ENCODE assay signal across 8 cellular contexts in genomic region chr2:23563673-23564617, GRCh38.
DNase-seq lines count a peak whose midpoint lies in the region; ATAC-seq and TF ChIP-seq lines count a peak whose summit lies in the region.

No MANE protein-coding gene starts in this region.

- no peak overlapping the region for H2AFZ ChIP-seq in hepatocyte

- intact Hi-C loops in body of pancreas (cut with DNase I) = no loop called here

- H3K27ac ChIP-seq in body of pancreas (peak overlapping the region; percentile 26 to 83 (median 72)), hepatocyte (peak overlapping the region; percentile 20)

- H4K20me1 ChIP-seq in hepatocyte (ENCODE audit: insufficient read depth, poor library complexity, severe bottlenecking) = no peaks in the 10 kb centered on the region

- TF ChIP-seq CTCF in body of pancreas (IDR thresholded peaks at IDR 0.05) (peak in 2 of 7 experiments; percentile 23 to 32), hepatocyte (IDR thresholded peaks at IDR 0.05; ENCODE audit: poor library complexity) (no peak)

- WGBS in body of pancreas, 2 donors = 39 to 42% methylated on average over 6 to 23 of the region's 23 CpGs
- WGBS in hepatocyte (ENCODE audit: low lambda C conversion rate, missing lambda C conversion rate) = 76% methylated on average over 23 of the region's 23 CpGs

- no peak for TF ChIP-seq POLR2A in body of pancreas (IDR thresholded peaks at IDR 0.05)

- H3K4me2 ChIP-seq in hepatocyte = no peak overlapping the region

- H3K79me2 ChIP-seq in hepatocyte = no peaks in the 10 kb centered on the region

- no peaks in the 10 kb centered on the region for H3K9me3 ChIP-seq in body of pancreas
- no peaks in the 10 kb centered on the region for H3K9me3 ChIP-seq in hepatocyte (ENCODE audit: low read depth)

- H3K9me2 ChIP-seq in hepatocyte (replicated peaks; ENCODE audit: insufficient read depth) = no peaks in the 10 kb centered on the region

- H3K4me3 ChIP-seq in body of pancreas (no peak overlapping the region), hepatocyte (no peak overlapping the region)

- peak; percentile 54 for DNase-seq in GM04504 (ENCODE audit: low read depth)
- DNase-seq in body of pancreas = peak; percentile 51 to 66 (median 57)
- no peak for DNase-seq in hepatocyte (ENCODE audit: low spot score)
- DNase-seq in retina = peak; percentile 65
- DNase-seq in COLO829 (ENCODE audit: low spot score) = no peak
- no peak for DNase-seq in NOMO-1 treated with DMSO at 0.1 percent for 48 hours (lab: John Stamatoyannopoulos, UW; ENCODE audit: unreplicated experiment)

- ATAC-seq in body of pancreas = peak; percentile 83
- ATAC-seq in HG03469 (IDR thresholded peaks at IDR 0.05; ENCODE audit: unreplicated experiment) = no peak
- ATAC-seq in GM21423 (IDR thresholded peaks at IDR 0.05; ENCODE audit: unreplicated experiment) = no peak

- H3K27me3 ChIP-seq in body of pancreas = no peaks in the 10 kb centered on the region
- no peaks in the 10 kb centered on the region for H3K27me3 ChIP-seq in hepatocyte

- H3K36me3 ChIP-seq in body of pancreas (replicated peaks in 1 of 2; ENCODE audit: insufficient read depth in 1 of 2, low read depth in 2 of 2) (no peaks in the 10 kb centered on the region), hepatocyte (replicated peaks; ENCODE audit: insufficient read depth, low read depth) (no peaks in the 10 kb centered on the region)

- peaks cover 24% of the 10 kb centered on the region for H3K4me1 ChIP-seq in body of pancreas
- H3K4me1 ChIP-seq in hepatocyte (ENCODE audit: insufficient read depth) = peaks cover 11% of the 10 kb centered on the region

Comparison
In these comparisons a context has a peak if more than half of its experiments do, and no peak if none do; other contexts are left out.
1. DNase-seq: peak in GM04504 (single experiment), body of pancreas (4 of 4) and retina (single experiment); none in hepatocyte (single experiment), COLO829 (single experiment) and NOMO-1 treated with DMSO at 0.1 percent for 48 hours (single experiment).